Comparison of ENCODE assay signal across 29 cellular contexts in the genomic region with DNA sequence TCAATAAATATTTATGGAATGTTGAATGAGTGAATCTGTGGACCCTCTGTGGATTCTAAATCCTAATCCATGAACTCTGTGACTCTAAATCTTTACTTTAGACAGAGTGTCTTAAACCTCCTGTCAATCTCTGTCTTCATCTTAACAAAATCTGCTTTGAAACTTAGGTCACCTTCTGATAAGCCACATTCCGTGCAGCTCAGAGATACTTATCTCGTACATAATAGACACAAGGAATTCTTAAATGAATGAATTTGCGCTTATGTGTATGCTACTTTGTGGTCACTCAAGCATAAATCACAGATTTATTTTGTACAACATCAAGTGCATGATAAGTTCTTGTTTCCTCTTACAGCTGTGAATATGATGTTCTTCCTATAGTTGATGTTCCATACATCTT. TPM values are rescaled to one million over a fixed set of nuclear protein-coding genes. Genes with fewer than 3 reads are reported as not detected.
DNase-seq lines count a peak whose midpoint lies in the region; ATAC-seq and TF ChIP-seq lines count a peak whose summit lies in the region.
"Had no signal": no experiment of that assay in that cellular context is flagged by ENCODE, and none has a peak within 500 bp of the region (broad histone marks: within the 10 kb centered on the region; RNA-seq: fewer than 3 reads in every experiment).

No MANE protein-coding gene starts in this region.

- no peak overlapping the region for H3K27ac ChIP-seq in CD4-positive, alpha-beta memory T cell (ENCODE audit: low read depth, low read length)
- H3K27ac ChIP-seq in Karpas-422 (ENCODE audit: low read length) = peak overlapping the region; percentile 71
- H3K27ac ChIP-seq: epithelial cell of prostate, KMS-11, SJSA1 had no signal

- TF ChIP-seq CTCF in neural crest cell (conservative IDR thresholded peaks at IDR 0.05) = no peak

- H4K20me1 ChIP-seq in Karpas-422 (ENCODE audit: insufficient read depth, low read depth, low read length) = no peaks in the 10 kb centered on the region

- H3K9ac ChIP-seq in Karpas-422 (ENCODE audit: low read length) = peak overlapping the region; percentile 25
- H3K9ac ChIP-seq: KMS-11 had no signal

- H3K36me3 ChIP-seq in CD4-positive, alpha-beta memory T cell (ENCODE audit: insufficient read depth, low read length) = no peaks in the 10 kb centered on the region
- H3K36me3 ChIP-seq in Karpas-422 (ENCODE audit: insufficient read depth, low read length) = no peaks in the 10 kb centered on the region; the same call in 1 of the 2 replicates
- H3K36me3 ChIP-seq: pancreas, uterus had no signal

- peaks cover 0 to 12% of the 10 kb centered on the region in 2 donors for H3K36me3 Mint-ChIP-seq in CD4-positive, alpha-beta memory T cell
- H3K36me3 Mint-ChIP-seq in central memory CD8-positive, alpha-beta T cell (ENCODE audit: insufficient read depth) = peaks cover 14% of the 10 kb centered on the region
- H3K36me3 Mint-ChIP-seq in neural crest cell (ENCODE audit: low read depth) = no peaks in the 10 kb centered on the region

- intact Hi-C loops in CD4-positive, alpha-beta memory T cell (cut with micrococcal nuclease) = no loop called here

- peak overlapping the region; percentile 44; the same call in 1 of the 2 replicates for H2AFZ ChIP-seq in Karpas-422 (ENCODE audit: low read length)

- POLR2A ChIA-PET in CD4-positive, alpha-beta memory T cell (lab: Charles Lee; ENCODE audit: partially characterized antibody) = interaction anchor here (3.2 to 4.0 kb wide), 2 partner anchors 12 to 126 kb away, joined by 34 to 35 read pairs; no protein-coding TSS in a partner anchor

- H3K4me1 ChIP-seq in CD4-positive, alpha-beta memory T cell (ENCODE audit: insufficient read depth, low read length) = peaks cover 28% of the 10 kb centered on the region
- H3K4me1 ChIP-seq in Karpas-422 (ENCODE audit: low read length) = peaks cover 60% of the 10 kb centered on the region

- no peak for DNase-seq in CD4-positive, alpha-beta memory T cell
- DNase-seq in Karpas-422 (peak; percentile 42), neural crest cell (ENCODE audit: low read depth, low spot score) (no peak), CD1c-positive myeloid dendritic cell (ENCODE audit: extremely low spot score) (no peak)
- DNase-seq in central memory CD8-positive, alpha-beta T cell (ENCODE audit: low spot score in 2 of 2) = no peak
- DNase-seq: activated CD4-positive, alpha-beta T cell treated with anti-CD3 and anti-CD28 coated beads, Interleukin-2, amount 10 ng/mL, durations not matched to agents 7 days and 5 days; activated CD8-positive, alpha-beta memory T cell treated with anti-CD3 and anti-CD28 coated beads, Interleukin-2, amount 10 ng/mL, durations not matched to agents 7 days and 5 days; activated naive CD8-positive, alpha-beta T cell treated with anti-CD3 and anti-CD28 coated beads for 36 hours; C1 segment of cervical spinal cord; DMS153; effector CD4-positive, alpha-beta T cell; GOT3; head of caudate nucleus; left cardiac atrium; mammary epithelial cell; NCI-H524; pancreas; right cardiac atrium; stimulated activated CD4-positive, alpha-beta T cell treated with anti-CD3 and anti-CD28 coated beads, Interleukin-4, amount 100 ng/mL, for 1 hour; stimulated activated naive CD4-positive, alpha-beta T cell; uterus had no signal

- no peaks in the 10 kb centered on the region for H3K9me2 ChIP-seq in Karpas-422 (replicated peaks; ENCODE audit: insufficient read depth, low read length)

- no peak overlapping the region for H3K4me3 ChIP-seq in CD4-positive, alpha-beta memory T cell (ENCODE audit: low read length in 2 of 2)
- peak overlapping the region; percentile 52 for H3K4me3 ChIP-seq in Karpas-422 (ENCODE audit: low read length)
- H3K4me3 ChIP-seq: pancreas, SJSA1, uterus had no signal

- H3K27me3 ChIP-seq in CD4-positive, alpha-beta memory T cell (ENCODE audit: insufficient read depth, low read length) = no peaks in the 10 kb centered on the region
- H3K27me3 ChIP-seq in Karpas-422 (ENCODE audit: low read length) = no peaks in the 10 kb centered on the region
- H3K27me3 ChIP-seq: pancreas, SJSA1, uterus had no signal

- H3K4me2 ChIP-seq in Karpas-422 (ENCODE audit: low read depth, low read length, poor library complexity, severe bottlenecking) = peak overlapping the region; percentile 75

- no peaks in the 10 kb centered on the region for H3K27me3 Mint-ChIP-seq in CD4-positive, alpha-beta memory T cell
- H3K27me3 Mint-ChIP-seq in central memory CD8-positive, alpha-beta T cell = no peaks in the 10 kb centered on the region
- H3K27me3 Mint-ChIP-seq in neural crest cell (ENCODE audit: low read depth) = peaks cover 59% of the 10 kb centered on the region
- H3K27me3 Mint-ChIP-seq: activated naive CD8-positive, alpha-beta T cell treated with anti-CD3 and anti-CD28 coated beads for 36 hours; activated T-helper 17 cell treated with anti-CD3 and anti-CD28 coated beads, Interleukin-2, amount 50 U/mL, for 72 hours had no signal

- CTCF ChIA-PET in CD4-positive, alpha-beta memory T cell (lab: Charles Lee; ENCODE audit: partially characterized antibody) = interaction anchor here (1.0 to 2.3 kb wide), 2 partner anchors 12 to 130 kb away, joined by 3 to 14 read pairs; no protein-coding TSS in a partner anchor

- ATAC-seq in central memory CD8-positive, alpha-beta T cell (replicated peaks; ENCODE audit: extremely low read depth, poor library complexity, severe bottlenecking) = no peak
- ATAC-seq in GM21367 (IDR thresholded peaks at IDR 0.05; ENCODE audit: unreplicated experiment) (no peak), GM18907 (IDR thresholded peaks at IDR 0.05; ENCODE audit: unreplicated experiment) (no peak)
- ATAC-seq: activated CD8-positive, alpha-beta memory T cell treated with anti-CD3 and anti-CD28 coated beads, Interleukin-2, amount 10 ng/mL, durations not matched to agents 7 days and 5 days; activated T-helper 17 cell treated with anti-CD3 and anti-CD28 coated beads, Interleukin-2, amount 50 U/mL, for 72 hours; left cardiac atrium; pancreas; right cardiac atrium had no signal

- H3K9me3 Mint-ChIP-seq in CD4-positive, alpha-beta memory T cell = peaks cover 0 to 2% (median 0%) of the 10 kb centered on the region in 8 donors
- H3K9me3 Mint-ChIP-seq in central memory CD8-positive, alpha-beta T cell = no peaks in the 10 kb centered on the region
- H3K9me3 Mint-ChIP-seq in neural crest cell = no peaks in the 10 kb centered on the region
- H3K9me3 Mint-ChIP-seq: activated CD4-positive, alpha-beta T cell treated with anti-CD3 and anti-CD28 coated beads, Interleukin-2, amount 10 ng/mL, durations not matched to agents 7 days and 5 days; activated T-helper 17 cell treated with anti-CD3 and anti-CD28 coated beads, Interleukin-2, amount 50 U/mL, for 72 hours had no signal

- H3K4me1 Mint-ChIP-seq in CD4-positive, alpha-beta memory T cell = peaks cover 8 to 46% (median 31%) of the 10 kb centered on the region in 4 donors
- peaks cover 17% of the 10 kb centered on the region for H3K4me1 Mint-ChIP-seq in central memory CD8-positive, alpha-beta T cell
- peaks cover 22% of the 10 kb centered on the region for H3K4me1 Mint-ChIP-seq in neural crest cell
- H3K4me1 Mint-ChIP-seq: activated T-helper 17 cell treated with anti-CD3 and anti-CD28 coated beads, Interleukin-2, amount 50 U/mL, for 72 hours had no signal

- H3K79me2 ChIP-seq in Karpas-422 (ENCODE audit: low read length) = peaks cover 24% of the 10 kb centered on the region

- no peaks in the 10 kb centered on the region for H3K9me3 ChIP-seq in CD4-positive, alpha-beta memory T cell (ENCODE audit: control insufficient read depth in 1 of 2, low read length in 2 of 2)
- no peaks in the 10 kb centered on the region for H3K9me3 ChIP-seq in Karpas-422 (ENCODE audit: low read length)
- H3K9me3 ChIP-seq: pancreas, SJSA1, uterus had no signal

- H3K27ac Mint-ChIP-seq in CD4-positive, alpha-beta memory T cell = peak overlapping the region in 6 of 7 donors; percentile 38 to 91 (median 64)
- peak overlapping the region; percentile 94 for H3K27ac Mint-ChIP-seq in central memory CD8-positive, alpha-beta T cell (ENCODE audit: low read depth)
- no peak overlapping the region for H3K27ac Mint-ChIP-seq in neural crest cell (ENCODE audit: unreplicated experiment)
- H3K27ac Mint-ChIP-seq: activated CD4-positive, alpha-beta T cell treated with anti-CD3 and anti-CD28 coated beads, Interleukin-2, amount 10 ng/mL, durations not matched to agents 7 days and 5 days; activated CD8-positive, alpha-beta memory T cell treated with anti-CD3 and anti-CD28 coated beads, Interleukin-2, amount 10 ng/mL, durations not matched to agents 7 days and 5 days; activated naive CD8-positive, alpha-beta T cell treated with anti-CD3 and anti-CD28 coated beads for 36 hours; activated T-helper 17 cell treated with anti-CD3 and anti-CD28 coated beads, Interleukin-2, amount 50 U/mL, for 72 hours had no signal

- H3K4me3 Mint-ChIP-seq in CD4-positive, alpha-beta memory T cell = peak overlapping the region in 2 of 8 donors; percentile 16 to 75
- H3K4me3 Mint-ChIP-seq in central memory CD8-positive, alpha-beta T cell = peak overlapping the region; percentile 15
- H3K4me3 Mint-ChIP-seq in neural crest cell = peak overlapping the region; percentile 92
- H3K4me3 Mint-ChIP-seq: activated CD4-positive, alpha-beta T cell treated with anti-CD3 and anti-CD28 coated beads, Interleukin-2, amount 10 ng/mL, durations not matched to agents 7 days and 5 days; activated CD8-positive, alpha-beta memory T cell treated with anti-CD3 and anti-CD28 coated beads, Interleukin-2, amount 10 ng/mL, durations not matched to agents 7 days and 5 days; activated naive CD8-positive, alpha-beta T cell treated with anti-CD3 and anti-CD28 coated beads for 36 hours; activated T-helper 17 cell treated with anti-CD3 and anti-CD28 coated beads, Interleukin-2, amount 50 U/mL, for 72 hours had no signal

RNA-seq across cellular contexts. Expression of a gene that starts 2.2 kb away (rescaled TPM):
- total RNA-seq in CD4-positive, alpha-beta memory T cell = 10 to 100 TPM; 34.4 to 34.8 TPM
- polyA plus RNA-seq in CD4-positive, alpha-beta memory T cell = 10 to 100 TPM; 31.6 to 52.4 TPM
- 13.5 and 35.8 TPM in 2 replicates for total RNA-seq in Karpas-422 (2014; rRNA removed; shearing (Covaris generic); ENCODE audit: low replicate concordance)
- 30.5 and 31.2 TPM in 2 replicates for total RNA-seq in neural crest cell

RNA-seq across cellular contexts. Expression of a gene that starts 57.9 kb away (rescaled TPM):
- total RNA-seq in CD4-positive, alpha-beta memory T cell = 10 to 100 TPM; 22.1 to 23.0 TPM
- 10 to 100 TPM; 30.8 to 56.5 TPM for polyA plus RNA-seq in CD4-positive, alpha-beta memory T cell
- total RNA-seq in Karpas-422 (2014; rRNA removed; shearing (Covaris generic); ENCODE audit: low replicate concordance) = 4.9 and 18.3 TPM in 2 replicates
- 13.4 and 14.1 TPM in 2 replicates for total RNA-seq in neural crest cell

RNA-seq across cellular contexts. Expression of a gene that starts 58.0 kb away (rescaled TPM):
- under 1 TPM in 1 of 2 experiments, not detected in 1; 0.15 TPM for total RNA-seq in CD4-positive, alpha-beta memory T cell
- polyA plus RNA-seq in CD4-positive, alpha-beta memory T cell = under 1 TPM in 1 of 2 donors, not detected in 1; 0.07 TPM
- not detected in 2 replicates for total RNA-seq in Karpas-422 (2014; rRNA removed; shearing (Covaris generic); ENCODE audit: low replicate concordance)
- total RNA-seq in neural crest cell = 0.37 and 0.77 TPM in 2 replicates
- total RNA-seq: activated CD4-positive, alpha-beta T cell treated with anti-CD3 and anti-CD28 coated beads, Interleukin-2, amount 10 ng/mL, durations not matched to agents 7 days and 5 days; activated naive CD8-positive, alpha-beta T cell treated with anti-CD3 and anti-CD28 coated beads for 36 hours; chondrocyte; T-helper 1 cell treated with Interleukin-12 subunit alpha and Interleukin-12 subunit beta and Interleukin-4 antibody, amounts not matched to agents 30 ng/mL and 1 ng/mL, for 36 hours had no signal
